10 cellular contexts compared by ENCODE assay signal in the genomic region with DNA sequence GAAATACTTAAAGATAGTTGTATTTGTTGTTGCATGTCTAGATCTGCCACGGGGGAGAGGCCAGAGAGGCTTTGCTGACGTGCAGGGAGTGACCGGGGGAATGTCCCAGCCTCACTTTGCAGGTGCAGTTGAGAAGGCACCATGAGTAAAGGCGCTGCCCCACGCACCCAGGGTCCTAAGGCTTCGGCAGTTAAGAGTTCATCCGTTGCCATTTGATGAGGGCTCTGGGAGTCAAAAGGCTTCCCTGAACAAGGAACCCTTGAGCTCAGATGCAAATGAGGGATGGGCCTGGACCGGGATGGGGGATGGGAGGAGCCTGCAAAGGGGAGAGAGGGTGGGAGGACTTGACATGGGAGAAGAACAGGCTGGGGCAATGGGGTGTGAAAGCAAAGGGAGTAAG.
A peak's percentile ranks its signal among the peaks of the same experiment; 100 is the strongest.
DNase-seq lines count a peak whose midpoint lies in the region; ATAC-seq and TF ChIP-seq lines count a peak whose summit lies in the region.
"Had no signal": no experiment of that assay in that cellular context is flagged by ENCODE, and none has a peak within 500 bp of the region (broad histone marks: within the 10 kb centered on the region; RNA-seq: fewer than 3 reads in every experiment).

No MANE protein-coding gene starts in this region.

- no peaks in the 10 kb centered on the region for H3K9me3 ChIP-seq in iPS-15b (ENCODE audit: control insufficient read depth, insufficient read depth, low read length)

- H3K9ac ChIP-seq in iPS-15b (ENCODE audit: low read depth, low read length): peak overlapping the region; percentile 17

- DNase-seq in Ammon's horn (ENCODE audit: low spot score) (peak; percentile 66), HEK293T (ENCODE audit: extremely low spot score) (no peak), NCI-H146 treated with DMSO at 0.1 percent for 48 hours (lab: John Stamatoyannopoulos, UW; ENCODE audit: unreplicated experiment) (no peak)
- DNase-seq in effector CD4-positive, alpha-beta T cell: no peak
- no peak for DNase-seq in activated CD4-positive, alpha-beta T cell treated with anti-CD3 and anti-CD28 coated beads, Interleukin-2, amount 50 U/mL, for 1 hour
- DNase-seq: activated T-cell treated with anti-CD3 and anti-CD28 coated beads for 4 hours, NCI-H1092 treated with DMSO at 0.1 percent for 48 hours had no signal

- no peaks in the 10 kb centered on the region for H3K36me3 ChIP-seq in iPS-15b (ENCODE audit: control insufficient read depth, insufficient read depth, low read length)

- CTCF ChIA-PET in HEK293T (lab: Yijun Ruan, JAX): no interaction called here

- POLR2A ChIA-PET in HEK293T (lab: Yijun Ruan, JAX): no interaction called here

- H3K4me1 ChIP-seq in iPS-15b (ENCODE audit: control insufficient read depth, insufficient read depth, low read length): peaks cover 13% of the 10 kb centered on the region

- no peak overlapping the region for H3K4me3 ChIP-seq in iPS-15b (ENCODE audit: low read depth, low read length)

- ATAC-seq in GM19035 (IDR thresholded peaks at IDR 0.05; ENCODE audit: unreplicated experiment) (peak; percentile 73), HG03280 (IDR thresholded peaks at IDR 0.05; ENCODE audit: unreplicated experiment) (peak; percentile 81)

- H3K27me3 ChIP-seq in iPS-15b (ENCODE audit: control insufficient read depth, insufficient read depth, low read length): no peaks in the 10 kb centered on the region

TF ChIP-seq in HEK293T, 16 proteins besides CTCF, POLR2A, EP300 and RAD21:
- TF ChIP-seq TARDBP (IDR thresholded peaks at IDR 0.05) (no peak), SUZ12 (IDR thresholded peaks at IDR 0.05) (no peak), FOXM1 (IDR thresholded peaks at IDR 0.05; ENCODE audit: borderline replicate concordance) (no peak), HDGF (IDR thresholded peaks at IDR 0.05; ENCODE audit: borderline replicate concordance) (no peak), L3MBTL2 (conservative IDR thresholded peaks at IDR 0.05) (no peak), ARNT (IDR thresholded peaks at IDR 0.05) (no peak), LEF1 (IDR thresholded peaks at IDR 0.05; ENCODE audit: borderline replicate concordance) (no peak), BHLHE40 (IDR thresholded peaks at IDR 0.05; ENCODE audit: borderline replicate concordance) (no peak), ZNF384 (IDR thresholded peaks at IDR 0.05) (no peak)
- TF ChIP-seq, protein P1, sequence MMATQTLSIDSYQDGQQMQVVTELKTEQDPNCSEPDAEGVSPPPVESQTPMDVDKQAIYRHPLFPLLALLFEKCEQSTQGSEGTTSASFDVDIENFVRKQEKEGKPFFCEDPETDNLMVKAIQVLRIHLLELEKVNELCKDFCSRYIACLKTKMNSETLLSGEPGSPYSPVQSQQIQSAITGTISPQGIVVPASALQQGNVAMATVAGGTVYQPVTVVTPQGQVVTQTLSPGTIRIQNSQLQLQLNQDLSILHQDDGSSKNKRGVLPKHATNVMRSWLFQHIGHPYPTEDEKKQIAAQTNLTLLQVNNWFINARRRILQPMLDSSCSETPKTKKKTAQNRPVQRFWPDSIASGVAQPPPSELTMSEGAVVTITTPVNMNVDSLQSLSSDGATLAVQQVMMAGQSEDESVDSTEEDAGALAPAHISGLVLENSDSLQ (IDR thresholded peaks at IDR 0.05): no peak
